17 cellular contexts compared by ENCODE assay signal in the genomic region with DNA sequence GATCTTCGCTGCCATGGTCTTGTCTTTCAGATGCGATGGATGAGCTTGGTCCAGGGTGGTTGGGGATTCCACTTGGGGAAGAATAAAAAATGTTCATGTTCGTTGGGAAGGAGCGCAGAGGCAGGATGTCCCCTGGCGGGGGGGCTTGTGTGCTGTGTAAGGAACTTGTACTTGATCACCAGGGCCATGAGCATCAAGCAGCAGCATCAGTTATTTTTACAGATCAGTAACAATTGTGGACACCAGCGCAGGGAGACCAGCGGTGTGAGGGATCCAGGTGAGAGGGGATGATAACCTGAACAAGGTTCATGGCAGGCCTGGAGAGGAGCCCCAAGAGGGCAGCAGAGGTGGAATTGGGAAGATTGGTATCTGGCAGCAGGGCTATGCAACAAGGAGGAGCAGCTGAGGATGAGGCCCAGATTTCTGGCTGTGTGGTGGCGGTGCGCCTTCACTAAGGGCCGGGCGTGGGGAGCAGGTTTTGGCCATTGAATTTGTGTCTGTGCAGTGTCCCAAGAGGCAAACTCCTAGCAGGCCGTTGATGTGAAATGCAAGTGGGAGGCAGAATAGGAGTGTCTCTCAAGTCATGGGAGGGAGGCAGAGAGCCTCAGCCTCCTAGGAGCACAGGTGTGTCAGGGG. TPM values are rescaled to one million over a fixed set of nuclear protein-coding genes. Genes with fewer than 3 reads are reported as not detected.
DNase-seq lines count a peak whose midpoint lies in the region; ATAC-seq and TF ChIP-seq lines count a peak whose summit lies in the region.
"Had no signal": no experiment of that assay in that cellular context is flagged by ENCODE, and none has a peak within 500 bp of the region (broad histone marks: within the 10 kb centered on the region; RNA-seq: fewer than 3 reads in every experiment).

No MANE protein-coding gene starts in this region.

- intact Hi-C loops in dorsolateral prefrontal cortex (cut with DNase I): loop anchor here (5.0 to 10.0 kb wide), 5 partner anchors 37 to 825 kb away; partner anchors contain the start of genes ANKRD39 (in 2 of the 2), ANKRD36C (in 1 of the 2), CNNM4 (in 1 of the 2) and KANSL3 (in 1 of the 2)

- DNase-seq in activated CD4-positive, alpha-beta T cell treated with anti-CD3 and anti-CD28 coated beads, Interleukin-2, amount 10 ng/mL, durations not matched to agents 7 days and 5 days: no peak
- DNase-seq in activated CD4-positive, alpha-beta T cell treated with anti-CD3 and anti-CD28 coated beads for 48 hours: no peak
- no peak for DNase-seq in H9
- no peak for DNase-seq in dorsolateral prefrontal cortex
- DNase-seq in neural progenitor cell (ENCODE audit: low spot score): no peak
- no peak for DNase-seq in LoVo (ENCODE audit: low spot score)
- DNase-seq: ACHN, GOT3, NCI-H2029 treated with DMSO at 0.1 percent for 48 hours, WERI-Rb-1 had no signal

- H3K4me3 ChIP-seq in dorsolateral prefrontal cortex (peak overlapping the region in 33 of 59 donors; percentile 5 to 90 (median 76)), neural progenitor cell (no peak overlapping the region)
- H3K4me3 ChIP-seq: SJSA1 had no signal

- H3K27me3 ChIP-seq in H9 (ENCODE audit: insufficient read depth, low read length): no peaks in the 10 kb centered on the region
- no peaks in the 10 kb centered on the region for H3K27me3 ChIP-seq in dorsolateral prefrontal cortex
- H3K27me3 ChIP-seq in neural progenitor cell: peaks cover 6% of the 10 kb centered on the region
- H3K27me3 ChIP-seq: breast epithelium, heart left ventricle, SJSA1, upper lobe of left lung had no signal

- H3K79me1 ChIP-seq in H9 (ENCODE audit: insufficient read depth, low read depth, low read length, poor library complexity, severe bottlenecking): peaks cover 6% of the 10 kb centered on the region

- H3K18ac ChIP-seq in H9 (ENCODE audit: insufficient read length, low read depth, low read length): no peak overlapping the region

- H3K9me3 Mint-ChIP-seq in activated CD4-positive, alpha-beta T cell treated with anti-CD3 and anti-CD28 coated beads, Interleukin-2, amount 10 ng/mL, durations not matched to agents 7 days and 5 days: no peaks in the 10 kb centered on the region
- H3K9me3 Mint-ChIP-seq in H9: no peaks in the 10 kb centered on the region; a peak in 1 of 5 replicates
- H3K9me3 Mint-ChIP-seq in neural progenitor cell: no peaks in the 10 kb centered on the region
- H3K9me3 Mint-ChIP-seq: nephron had no signal

- no peak overlapping the region for H4K5ac ChIP-seq in H9 (ENCODE audit: insufficient read length, low read depth, low read length)

- no peak overlapping the region for H2BK15ac ChIP-seq in H9 (ENCODE audit: low read depth, low read length)

- H3K23ac ChIP-seq in H9 (ENCODE audit: insufficient read length, low read depth, low read length): no peak overlapping the region

- no peak overlapping the region for H4K8ac ChIP-seq in H9 (replicated peaks; ENCODE audit: insufficient read length, low read depth, low read length)

- H3K36me3 Mint-ChIP-seq in activated CD4-positive, alpha-beta T cell treated with anti-CD3 and anti-CD28 coated beads, Interleukin-2, amount 10 ng/mL, durations not matched to agents 7 days and 5 days (ENCODE audit: low read depth): peaks cover 28% of the 10 kb centered on the region
- H3K36me3 Mint-ChIP-seq in H9 (ENCODE audit: insufficient read depth in 1 of 3, low read depth in 3 of 3) (peaks cover 20 to 49% (median 44%) of the 10 kb centered on the region in 3 experiments), neural progenitor cell (peaks cover 21% of the 10 kb centered on the region)

- peak overlapping the region; percentile 10 for H3K27ac Mint-ChIP-seq in activated CD4-positive, alpha-beta T cell treated with anti-CD3 and anti-CD28 coated beads, Interleukin-2, amount 10 ng/mL, durations not matched to agents 7 days and 5 days
- peak overlapping the region; percentile 0 to 63 (median 62); a peak in 5 of 7 replicates for H3K27ac Mint-ChIP-seq in H9
- no peak overlapping the region for H3K27ac Mint-ChIP-seq in neural progenitor cell
- H3K27ac Mint-ChIP-seq: nephron had no signal

- H3K14ac ChIP-seq in H9 (ENCODE audit: insufficient read depth, low read length): no peak overlapping the region

- H4K91ac ChIP-seq in H9 (ENCODE audit: insufficient read length, low read depth, low read length): no peak overlapping the region

- peaks cover 2% of the 10 kb centered on the region for H4K20me1 ChIP-seq in H9 (ENCODE audit: control insufficient read depth, insufficient read depth, insufficient read length)
- H4K20me1 ChIP-seq in neural progenitor cell (ENCODE audit: low read depth): peaks cover 82% of the 10 kb centered on the region

- H2BK120ac ChIP-seq in H9 (ENCODE audit: low read depth, low read length, poor library complexity, severe bottlenecking): no peak overlapping the region

- no peak overlapping the region for H2AK5ac ChIP-seq in H9 (ENCODE audit: insufficient read length, low read length)

- H3K36me3 ChIP-seq in neural progenitor cell: no peaks in the 10 kb centered on the region
- H3K36me3 ChIP-seq: breast epithelium had no signal

- H3K9me3 ChIP-seq in H9 (ENCODE audit: control insufficient read depth, low read depth, low read length): no peaks in the 10 kb centered on the region
- H3K9me3 ChIP-seq in neural progenitor cell (ENCODE audit: low read depth): no peaks in the 10 kb centered on the region
- H3K9me3 ChIP-seq: breast epithelium, heart left ventricle, upper lobe of left lung had no signal

- H3K23me2 ChIP-seq in H9 (ENCODE audit: insufficient read length, low read depth, low read length, poor library complexity, severe bottlenecking): peaks cover 7% of the 10 kb centered on the region

- CTCF ChIA-PET in activated CD4-positive, alpha-beta T cell treated with anti-CD3 and anti-CD28 coated beads, Interleukin-2, amount 10 ng/mL, durations not matched to agents 7 days and 5 days (lab: Charles Lee): interaction anchor here (0.6 to 1.7 kb wide), 5 partner anchors 19 to 476 kb away, joined by 3 to 4 read pairs (median 3); partner anchors contain the start of gene ANKRD39

- H3K27me3 Mint-ChIP-seq in activated CD4-positive, alpha-beta T cell treated with anti-CD3 and anti-CD28 coated beads, Interleukin-2, amount 10 ng/mL, durations not matched to agents 7 days and 5 days: no peaks in the 10 kb centered on the region
- H3K27me3 Mint-ChIP-seq in H9 (ENCODE audit: low read depth): peaks cover 1% of the 10 kb centered on the region; the same call in 1 of the 2 replicates
- peaks cover 12% of the 10 kb centered on the region for H3K27me3 Mint-ChIP-seq in neural progenitor cell (ENCODE audit: insufficient read depth, low read depth)

- H3K4me1 ChIP-seq in H9 (ENCODE audit: insufficient read depth, low read length) (peaks cover 3% of the 10 kb centered on the region; the same call in 1 of the 2 replicates), neural progenitor cell (peaks cover 42% of the 10 kb centered on the region)

- H3K56ac ChIP-seq in H9 (ENCODE audit: insufficient read length, low read depth, low read length): no peak overlapping the region

- no CpG with 5 or more reads among the region's 12 CpGs for WGBS in H9 (ENCODE audit: extremely low coverage, insufficient read length, low lambda C conversion rate)

- H3K4me2 ChIP-seq in H9 (ENCODE audit: insufficient read depth, insufficient read length, low read length) (no peak overlapping the region), neural progenitor cell (peak overlapping the region; percentile 66)

- TF ChIP-seq CTCF in H9 (conservative IDR thresholded peaks at IDR 0.05) (peak; percentile 33; the same call in 1 of the 3 replicates), dorsolateral prefrontal cortex (IDR thresholded peaks at IDR 0.05 in 54 of 56, conservative IDR thresholded peaks at IDR 0.05 in 2 of 56; ENCODE audit: low read depth in 1 of 56, partially characterized antibody in 56 of 56) (no peak), neural progenitor cell (IDR thresholded peaks at IDR 0.05) (peak; percentile 20)

- no peak overlapping the region for H3T11ph ChIP-seq in H9 (ENCODE audit: low read length)

- H3K9ac ChIP-seq in H9 (ENCODE audit: extremely low read depth, insufficient read length, low read length) (no peak overlapping the region), neural progenitor cell (no peak overlapping the region)

- H3K27ac ChIP-seq in H9 (ENCODE audit: insufficient read length, low read depth, low read length): no peak overlapping the region
- peak overlapping the region in 11 of 59 donors; percentile 1 to 97 (median 44) for H3K27ac ChIP-seq in dorsolateral prefrontal cortex
- H3K27ac ChIP-seq in neural progenitor cell: no peak overlapping the region
- H3K27ac ChIP-seq: breast epithelium, SJSA1, upper lobe of left lung, WERI-Rb-1 had no signal

- H3K4me3 Mint-ChIP-seq in activated CD4-positive, alpha-beta T cell treated with anti-CD3 and anti-CD28 coated beads, Interleukin-2, amount 10 ng/mL, durations not matched to agents 7 days and 5 days: no peak overlapping the region
- H3K4me3 Mint-ChIP-seq in H9: peak overlapping the region in 1 of 2 experiments; percentile 50; a peak in 3 of 5 replicates
- H3K4me3 Mint-ChIP-seq in neural progenitor cell: peak overlapping the region; percentile 48

- H3K4ac ChIP-seq in H9 (ENCODE audit: low read depth, low read length): no peak overlapping the region

- H3F3A ChIP-seq in neural progenitor cell (ENCODE audit: low read depth): peaks cover 36% of the 10 kb centered on the region

- H2AFZ ChIP-seq in H9 (ENCODE audit: low read length) (no peak overlapping the region), neural progenitor cell (replicated peaks) (no peak overlapping the region)

- ATAC-seq in HG03159 (IDR thresholded peaks at IDR 0.05; ENCODE audit: unreplicated experiment): no peak
- no peak for ATAC-seq in HG02884 (IDR thresholded peaks at IDR 0.05; ENCODE audit: unreplicated experiment)

- peaks cover 58% of the 10 kb centered on the region for H3K4me1 Mint-ChIP-seq in activated CD4-positive, alpha-beta T cell treated with anti-CD3 and anti-CD28 coated beads, Interleukin-2, amount 10 ng/mL, durations not matched to agents 7 days and 5 days
- H3K4me1 Mint-ChIP-seq in H9: peaks cover 44 to 48% of the 10 kb centered on the region in 2 experiments
- peaks cover 47% of the 10 kb centered on the region for H3K4me1 Mint-ChIP-seq in neural progenitor cell

- POLR2A ChIA-PET in activated CD4-positive, alpha-beta T cell treated with anti-CD3 and anti-CD28 coated beads, Interleukin-2, amount 10 ng/mL, durations not matched to agents 7 days and 5 days (lab: Charles Lee): no interaction called here

- H3K79me2 ChIP-seq in H9 (ENCODE audit: insufficient read depth, low read length) (peaks cover 5% of the 10 kb centered on the region; the same call in 1 of the 2 replicates), neural progenitor cell (ENCODE audit: low read depth) (peaks cover 79% of the 10 kb centered on the region)

- H2BK20ac ChIP-seq in H9 (ENCODE audit: low read depth, low read length, poor library complexity, severe bottlenecking): no peak overlapping the region

- H2BK5ac ChIP-seq in H9 (ENCODE audit: insufficient read length, low read length): no peak overlapping the region

- no peak overlapping the region for H2BK12ac ChIP-seq in H9 (ENCODE audit: insufficient read length, low read depth, low read length)

RNA-seq across cellular contexts. Expression of gene CNNM3, which starts 3.9 kb away (rescaled TPM):
- total RNA-seq in activated CD4-positive, alpha-beta T cell treated with anti-CD3 and anti-CD28 coated beads, Interleukin-2, amount 10 ng/mL, durations not matched to agents 7 days and 5 days: 10 to 100 TPM; 31.4 to 41.5 TPM
- total RNA-seq in H9 (2021) (22.8 and 25.0 TPM in 2 replicates), dorsolateral prefrontal cortex (10 to 100 TPM; 15.1 to 52.1 (median 34.2) TPM), neural progenitor cell (ENCODE audit: low replicate concordance) (11.1 and 20.2 TPM in 2 replicates)

RNA-seq across cellular contexts. Expression of gene ANKRD23, which starts 23.8 kb away (rescaled TPM):
- 10 to 100 TPM; 17.0 to 17.3 TPM for total RNA-seq in activated CD4-positive, alpha-beta T cell treated with anti-CD3 and anti-CD28 coated beads, Interleukin-2, amount 10 ng/mL, durations not matched to agents 7 days and 5 days
- 2.3 and 2.4 TPM in 2 replicates for total RNA-seq in H9 (2021)
- 10 to 100 TPM in 63 of 120 experiments, 1 to 10 TPM in 57; 3.5 to 20.1 (median 10.2) TPM for total RNA-seq in dorsolateral prefrontal cortex
- total RNA-seq in neural progenitor cell (ENCODE audit: low replicate concordance): 10.8 and 11.4 TPM in 2 replicates

RNA-seq across cellular contexts. Expression of gene ANKRD39, which starts 37.8 kb away (rescaled TPM):
- total RNA-seq in activated CD4-positive, alpha-beta T cell treated with anti-CD3 and anti-CD28 coated beads, Interleukin-2, amount 10 ng/mL, durations not matched to agents 7 days and 5 days: 10 to 100 TPM; 32.8 to 35.8 TPM
- 13.0 and 13.9 TPM in 2 replicates for total RNA-seq in H9 (2021)
- total RNA-seq in dorsolateral prefrontal cortex: 10 to 100 TPM; 19.4 to 36.6 (median 29.4) TPM
- total RNA-seq in neural progenitor cell (ENCODE audit: low replicate concordance): 4.0 and 17.3 TPM in 2 replicates

RNA-seq across cellular contexts. Expression of gene SEMA4C, which starts 49.9 kb away (rescaled TPM):
- 10 to 100 TPM; 25.5 to 35.4 TPM for total RNA-seq in activated CD4-positive, alpha-beta T cell treated with anti-CD3 and anti-CD28 coated beads, Interleukin-2, amount 10 ng/mL, durations not matched to agents 7 days and 5 days
- total RNA-seq in H9 (2021) (81.6 and 87.2 TPM in 2 replicates), dorsolateral prefrontal cortex (100 to 1,000 TPM in 4 of 120 experiments, 10 to 100 TPM in 116; 38.3 to 139 (median 61.8) TPM), neural progenitor cell (ENCODE audit: low replicate concordance) (39.1 and 103 TPM in 2 replicates)

RNA-seq across cellular contexts. Expression of gene CNNM4, which starts 59.3 kb away (rescaled TPM):
- 1 to 10 TPM; 8.2 to 8.3 TPM for total RNA-seq in activated CD4-positive, alpha-beta T cell treated with anti-CD3 and anti-CD28 coated beads, Interleukin-2, amount 10 ng/mL, durations not matched to agents 7 days and 5 days
- total RNA-seq in H9 (2021) (8.5 and 8.9 TPM in 2 replicates), dorsolateral prefrontal cortex (10 to 100 TPM in 115 of 120 experiments, 1 to 10 TPM in 5; 9.3 to 21.2 (median 13.1) TPM), neural progenitor cell (ENCODE audit: low replicate concordance) (15.5 and 24.4 TPM in 2 replicates)

Comparison
In these comparisons a context has a peak if more than half of its experiments do, and no peak if none do; other contexts are left out.
1. CTCF ChIP-seq: peak in H9 (single experiment) and neural progenitor cell (single experiment); none in dorsolateral prefrontal cortex (0 of 56).